8 cellular contexts compared by ENCODE assay signal in genomic region chr15:57527382-57528091, GRCh38.
A peak's percentile ranks its signal among the peaks of the same experiment; 100 is the strongest.
DNase-seq lines count a peak whose midpoint lies in the region; TF ChIP-seq lines count a peak whose summit lies in the region.

No MANE protein-coding gene starts in this region.

- TF ChIP-seq CTCF in A673 (conservative IDR thresholded peaks at IDR 0.05; ENCODE audit: low read depth, low read length) (peak; percentile 75), GM06990 (IDR thresholded peaks at IDR 0.05; ENCODE audit: insufficient read depth, low read length, poor library complexity, severe bottlenecking) (peak; percentile 45), astrocyte of the spinal cord (IDR thresholded peaks at IDR 0.05; ENCODE audit: low read depth, low read length) (peak; percentile 49), spleen (IDR thresholded peaks at IDR 0.05 in 8 of 11, conservative IDR thresholded peaks at IDR 0.05 in 3 of 11) (peak; percentile 17 to 65 (median 41))

- H3K9ac ChIP-seq in HUES48 (ENCODE audit: low read depth, low read length): no peak overlapping the region

- peaks cover 19% of the 10 kb centered on the region for H3K4me1 ChIP-seq in A673 (ENCODE audit: insufficient read depth, low read length, poor library complexity, severe bottlenecking)
- peaks cover 6% of the 10 kb centered on the region for H3K4me1 ChIP-seq in HUES48 (ENCODE audit: control insufficient read depth, insufficient read depth, low read length)
- no peaks in the 10 kb centered on the region for H3K4me1 ChIP-seq in iPS DF 6.9 (ENCODE audit: control insufficient read depth, insufficient read depth, low read length)
- peaks cover 0 to 8% (median 0%) of the 10 kb centered on the region in 6 donors for H3K4me1 ChIP-seq in spleen

- no TSS peak for BruUV-seq in A673 (replicated peaks; lab: Mats Ljungman, UMichigan)

- peak; percentile 98 for DNase-seq in A673 (ENCODE audit: low spot score)
- peak; percentile 36 for DNase-seq in GM06990 (ENCODE audit: extremely low read depth, insufficient read length)
- peak; percentile 73 for DNase-seq in NCI-H774 (lab: John Stamatoyannopoulos, UW)
- DNase-seq in astrocyte of the spinal cord (ENCODE audit: low read depth, low spot score): peak; percentile 90
- DNase-seq in iPS DF 6.9 (ENCODE audit: low read depth, low spot score): peak; percentile 47
- no peak for DNase-seq in spleen
- no peak for DNase-seq in effector CD4-positive, alpha-beta T cell

- H3K27ac ChIP-seq in A673 (ENCODE audit: low read depth, low read length, poor library complexity, severe bottlenecking) (no peak overlapping the region), HUES48 (ENCODE audit: low read depth, low read length) (peak overlapping the region; percentile 57), iPS DF 6.9 (ENCODE audit: low read length) (no peak overlapping the region), spleen (no peak overlapping the region)

- H3K27me3 ChIP-seq in A673 (replicated peaks; ENCODE audit: insufficient read depth, low read depth, low read length, poor library complexity) (no peaks in the 10 kb centered on the region), GM06990 (replicated peaks; ENCODE audit: control insufficient read depth, insufficient read depth, low read length) (no peaks in the 10 kb centered on the region; the same call in 1 of the 2 replicates), HUES48 (ENCODE audit: control insufficient read depth, insufficient read depth, low read length) (no peaks in the 10 kb centered on the region), iPS DF 6.9 (ENCODE audit: control insufficient read depth, insufficient read depth, low read length) (no peaks in the 10 kb centered on the region), spleen (replicated peaks in 1 of 7) (peaks cover 0 to 43% (median 4%) of the 10 kb centered on the region in 7 donors)

- CTCF ChIA-PET in A673 (lab: Charles Lee): interaction anchor here (0.7 to 3.0 kb wide), 15 partner anchors 10 to 1282 kb away, joined by 3 to 49 read pairs (median 7); no protein-coding TSS in a partner anchor

- H3K9me3 ChIP-seq in A673 (ENCODE audit: low read depth, low read length, poor library complexity, severe bottlenecking) (no peaks in the 10 kb centered on the region), HUES48 (ENCODE audit: control insufficient read depth, insufficient read depth, low read length) (no peaks in the 10 kb centered on the region), iPS DF 6.9 (ENCODE audit: control insufficient read depth, insufficient read depth, low read length) (no peaks in the 10 kb centered on the region), spleen (no peaks in the 10 kb centered on the region)

- POLR2A ChIA-PET in A673 (lab: Charles Lee; ENCODE audit: low non-redundant PET): interaction anchor here (0.6 kb wide), 1 partner anchor 377 kb away, joined by 23 read pairs; no protein-coding TSS in a partner anchor

- intact Hi-C loops in A673 (cut with micrococcal nuclease; ENCODE audit: unreplicated experiment): loop anchor here (1.0 to 10.0 kb wide), 4 partner anchors 187 to 1035 kb away; partner anchors contain the start of gene TCF12
- intact Hi-C loops in spleen (cut with DNase I; ENCODE audit: low total_unique reads): loop anchor here (5.0 to 10.0 kb wide), 2 partner anchors 185 to 1033 kb away; no protein-coding TSS in a partner anchor

- H3K36me3 ChIP-seq in A673 (ENCODE audit: insufficient read depth, low read length, poor library complexity, severe bottlenecking) (no peaks in the 10 kb centered on the region), GM06990 (ENCODE audit: control insufficient read depth, insufficient read depth, low read length) (no peaks in the 10 kb centered on the region), HUES48 (ENCODE audit: control insufficient read depth, insufficient read depth, low read length) (peaks cover 65% of the 10 kb centered on the region), iPS DF 6.9 (ENCODE audit: control insufficient read depth, insufficient read depth, low read length) (peaks cover 6% of the 10 kb centered on the region; the same call in 1 of the 2 replicates), spleen (no peaks in the 10 kb centered on the region)

- in situ Hi-C loops in astrocyte of the spinal cord (cut with HindIII; ENCODE audit: low sequenced_read_pairs): no loop called here

- H3K4me3 ChIP-seq in A673 (ENCODE audit: low read depth, low read length, poor library complexity, severe bottlenecking): no peak overlapping the region
- no peak overlapping the region for H3K4me3 ChIP-seq in GM06990 (replicated peaks; ENCODE audit: low read depth, low read length)
- no peak overlapping the region for H3K4me3 ChIP-seq in HUES48 (ENCODE audit: low read depth, low read length)
- H3K4me3 ChIP-seq in astrocyte of the spinal cord (ENCODE audit: low read depth, low read length): no peak overlapping the region
- no peak overlapping the region for H3K4me3 ChIP-seq in iPS DF 6.9 (ENCODE audit: low read length)
- no peak overlapping the region for H3K4me3 ChIP-seq in spleen

- TF ChIP-seq POLR2A in spleen (IDR thresholded peaks at IDR 0.05): no peak

- WGBS in iPS DF 6.9 (ENCODE audit: insufficient coverage, insufficient read length): no CpG with 5 or more reads among the region's 9 CpGs
- 56 to 68% (median 59%) methylated on average over 9 of the region's 9 CpGs for WGBS in spleen, 5 donors

Comparison
In these comparisons a context has a peak if more than half of its experiments do, and no peak if none do; other contexts are left out.
1. DNase-seq: peak in A673 (single experiment), GM06990 (single experiment), NCI-H774 (single experiment), astrocyte of the spinal cord (single experiment) and iPS DF 6.9 (single experiment); none in spleen (single experiment) and effector CD4-positive, alpha-beta T cell (single experiment).
2. Peak in every context shown above with its lines, with median percentiles within 50 percentile points of each other: CTCF ChIP-seq.